ENCODE assay signal across 9 cellular contexts in genomic region chr3:9810846-9811245, GRCh38. TPM values are rescaled to one million over a fixed set of nuclear protein-coding genes. Genes with fewer than 3 reads are reported as not detected.
DNase-seq lines count a peak whose midpoint lies in the region; ATAC-seq and TF ChIP-seq lines count a peak whose summit lies in the region.
"Had no signal": no experiment of that assay in that cellular context is flagged by ENCODE, and none has a peak within 500 bp of the region (broad histone marks: within the 10 kb centered on the region; RNA-seq: fewer than 3 reads in every experiment).

No MANE protein-coding gene starts in this region.

- TF ChIP-seq RAD21 in IMR-90 (IDR thresholded peaks at IDR 0.05; ENCODE audit: low read length) = no peak

- H3K9ac ChIP-seq in IMR-90 (ENCODE audit: low read depth, low read length) = 0 out of 2 replicates have a peak overlapping the region, but pooled peaks have one; percentile 19

- peaks cover 43 to 46% of the 10 kb centered on the region in 2 donors for H3K4me1 Mint-ChIP-seq in natural killer cell treated with Interleukin-12 subunit alpha and Interleukin-12 subunit beta and Interleukin-15 and Interleukin-18, amount 100 ng/mL, for 72 hours (ENCODE audit: low read depth in 2 of 2)

- H3K36me3 ChIP-seq in ACC112 (ENCODE audit: insufficient read depth, low read length) (peaks cover 4% of the 10 kb centered on the region; the same call in 1 of the 2 replicates), IMR-90 (ENCODE audit: control insufficient read depth, insufficient read depth, low read length) (peaks cover 20% of the 10 kb centered on the region)
- H3K36me3 ChIP-seq in effector memory CD4-positive, alpha-beta T cell (ENCODE audit: control insufficient read depth, insufficient read depth, low read length) = peaks cover 20% of the 10 kb centered on the region

- H3K79me1 ChIP-seq in IMR-90 (ENCODE audit: low read depth in 1 of 2, low read length in 2 of 2) = peaks cover 0 to 11% of the 10 kb centered on the region in 2 experiments; a peak in 1 of 4 replicates

- no peaks in the 10 kb centered on the region for H3K9me3 ChIP-seq in IMR-90 (ENCODE audit: control insufficient read depth, insufficient read depth, low read length)
- no peaks in the 10 kb centered on the region for H3K9me3 ChIP-seq in effector memory CD4-positive, alpha-beta T cell (ENCODE audit: control insufficient read depth, low read length)
- H3K9me3 ChIP-seq: mucosa of descending colon had no signal

- H3K27me3 Mint-ChIP-seq in natural killer cell treated with Interleukin-12 subunit alpha and Interleukin-12 subunit beta and Interleukin-15 and Interleukin-18, amount 100 ng/mL, for 72 hours = no peaks in the 10 kb centered on the region

- peaks cover 5% of the 10 kb centered on the region for H3K36me3 Mint-ChIP-seq in natural killer cell treated with Interleukin-12 subunit alpha and Interleukin-12 subunit beta and Interleukin-15 and Interleukin-18, amount 100 ng/mL, for 72 hours

- H3K4me1 ChIP-seq in ACC112 (ENCODE audit: control insufficient read depth, insufficient read depth, low read length, unreplicated experiment) = peaks cover 25% of the 10 kb centered on the region
- H3K4me1 ChIP-seq in IMR-90 (ENCODE audit: control insufficient read depth, insufficient read depth, low read length) = peaks cover 7% of the 10 kb centered on the region
- peaks cover 30% of the 10 kb centered on the region for H3K4me1 ChIP-seq in effector memory CD4-positive, alpha-beta T cell (ENCODE audit: control insufficient read depth, insufficient read depth, low read length, poor library complexity, severe bottlenecking)

- peak overlapping the region; percentile 9 to 49 for H3K27ac Mint-ChIP-seq in natural killer cell treated with Interleukin-12 subunit alpha and Interleukin-12 subunit beta and Interleukin-15 and Interleukin-18, amount 100 ng/mL, for 72 hours

- no peak overlapping the region for H2BK20ac ChIP-seq in IMR-90 (ENCODE audit: low read depth, low read length)

- no peaks in the 10 kb centered on the region for H3K9me3 Mint-ChIP-seq in natural killer cell treated with Interleukin-12 subunit alpha and Interleukin-12 subunit beta and Interleukin-15 and Interleukin-18, amount 100 ng/mL, for 72 hours

- peak overlapping the region; percentile 81 for H3K23ac ChIP-seq in IMR-90 (ENCODE audit: low read depth, low read length)

- intact Hi-C loops in IMR-90 (cut with micrococcal nuclease) = no loop called here

- H3K56ac ChIP-seq in IMR-90 (ENCODE audit: extremely low read depth, insufficient read depth, low read length) = peak overlapping the region; percentile 50; the same call in 1 of the 2 replicates

- 0 out of 2 replicates have a peak overlapping the region, but pooled peaks have one; percentile 32 for H2BK120ac ChIP-seq in IMR-90 (ENCODE audit: low read depth, low read length)

- no peak overlapping the region for H2BK5ac ChIP-seq in IMR-90 (ENCODE audit: low read depth, low read length, poor library complexity, severe bottlenecking)

- H4K8ac ChIP-seq in IMR-90 (ENCODE audit: low read depth in 2 of 2, low read length in 2 of 2) = peak overlapping the region; percentile 72 to 93

- H2AFZ ChIP-seq in ACC112 (ENCODE audit: low read length, unreplicated experiment) (no peak overlapping the region), IMR-90 (replicated peaks; ENCODE audit: low read length, poor library complexity) (peak overlapping the region; percentile 87)

- H2BK15ac ChIP-seq in IMR-90 (ENCODE audit: low read depth, low read length) = no peak overlapping the region

- peak overlapping the region; percentile 59 for H4K5ac ChIP-seq in IMR-90 (ENCODE audit: low read depth, low read length)

- DNase-seq in IMR-90 (no peak), KG1 (lab: John Stamatoyannopoulos, UW) (no peak), hepatic stellate cell (ENCODE audit: low spot score) (no peak), NCI-H1436 (lab: John Stamatoyannopoulos, UW) (no peak)
- DNase-seq in effector memory CD4-positive, alpha-beta T cell = no peak
- peak; percentile 29 for DNase-seq in natural killer cell treated with Interleukin-12 subunit alpha and Interleukin-12 subunit beta and Interleukin-15 and Interleukin-18, amount 100 ng/mL, for 72 hours (ENCODE audit: low spot score)

- H3K14ac ChIP-seq in IMR-90 (replicated peaks; ENCODE audit: low read depth, low read length) = peak overlapping the region; percentile 42; the same call in 1 of the 2 replicates

- H3K79me2 ChIP-seq in ACC112 (ENCODE audit: control insufficient read depth, insufficient read depth, low read length, unreplicated experiment) = no peaks in the 10 kb centered on the region

- CTCF ChIA-PET in IMR-90 (lab: Yijun Ruan, JAX) = no interaction called here

- H2AK5ac ChIP-seq in IMR-90 (ENCODE audit: low read depth, low read length) = peak overlapping the region; percentile 79

- dilution Hi-C loops in IMR-90 (cut with HindIII; ENCODE audit: low sequenced_read_pairs, unreplicated experiment) = no loop called here

- peak overlapping the region; percentile 95 for H2AK9ac ChIP-seq in IMR-90 (replicated peaks; ENCODE audit: low read depth, low read length, poor library complexity)

- POLR2A ChIA-PET in IMR-90 (lab: Charles Lee; ENCODE audit: unreplicated experiment) = no interaction called here

- no peak for TF ChIP-seq POLR2A in IMR-90 (IDR thresholded peaks at IDR 0.05; ENCODE audit: low read depth, low read length)

- ATAC-seq in IMR-90 (ENCODE audit: low read depth) (no peak), GM21381 (IDR thresholded peaks at IDR 0.05; ENCODE audit: unreplicated experiment) (no peak)
- ATAC-seq in natural killer cell treated with Interleukin-12 subunit alpha and Interleukin-12 subunit beta and Interleukin-15 and Interleukin-18, amount 100 ng/mL, for 72 hours = no peak

- peaks cover 4% of the 10 kb centered on the region for H3K9me1 ChIP-seq in IMR-90 (ENCODE audit: insufficient read depth, low read length)

- WGBS in IMR-90 (ENCODE audit: extremely low coverage in 2 of 2, insufficient read length in 1 of 2), 2 experiments = 74% methylated on average over 5 of the region's 10 CpGs; no CpG with 5 or more reads in 1 of the 2 experiments

- peak overlapping the region; percentile 66; the same call in 1 of the 2 replicates for H4K91ac ChIP-seq in IMR-90 (ENCODE audit: insufficient read depth, low read depth, low read length)

- no peaks in the 10 kb centered on the region for H3K27me3 ChIP-seq in ACC112 (ENCODE audit: insufficient read depth, low read length)
- H3K27me3 ChIP-seq in IMR-90 (ENCODE audit: control insufficient read depth, insufficient read depth, low read length) = no peaks in the 10 kb centered on the region
- H3K27me3 ChIP-seq in effector memory CD4-positive, alpha-beta T cell (replicated peaks; ENCODE audit: control insufficient read depth, insufficient read depth, low read length, poor library complexity, severe bottlenecking) = no peaks in the 10 kb centered on the region

- in situ Hi-C loops in IMR-90 (cut with MboI; ENCODE audit: low sequenced_read_pairs) = no loop called here

- TF ChIP-seq CTCF in IMR-90 (conservative IDR thresholded peaks at IDR 0.05; ENCODE audit: low read depth, low read length) = no peak

- no peak overlapping the region for H3K18ac ChIP-seq in IMR-90 (ENCODE audit: low read depth, low read length)

- peak overlapping the region; percentile 75; the same call in 1 of the 2 replicates for H3K4me2 ChIP-seq in IMR-90 (ENCODE audit: low read depth, low read length)

- peaks cover 8% of the 10 kb centered on the region for H4K20me1 ChIP-seq in IMR-90 (ENCODE audit: insufficient read depth, low read length)

- BruUV-seq in IMR-90 (replicated peaks; lab: Mats Ljungman, UMichigan) = no TSS peak

- H3K4me3 Mint-ChIP-seq in natural killer cell treated with Interleukin-12 subunit alpha and Interleukin-12 subunit beta and Interleukin-15 and Interleukin-18, amount 100 ng/mL, for 72 hours = peak overlapping the region; percentile 75

- H3K27ac ChIP-seq in ACC112 (ENCODE audit: low read depth, low read length) = no peak overlapping the region
- no peak overlapping the region for H3K27ac ChIP-seq in IMR-90 (ENCODE audit: insufficient read depth, low read length)
- H3K27ac ChIP-seq in effector memory CD4-positive, alpha-beta T cell (ENCODE audit: insufficient read depth, low read length, poor library complexity, severe bottlenecking) = no peak overlapping the region

- peak overlapping the region; percentile 76 for H3K4me3 ChIP-seq in ACC112 (ENCODE audit: low read depth, low read length)
- no peak overlapping the region for H3K4me3 ChIP-seq in IMR-90 (ENCODE audit: insufficient read depth, low read depth, low read length)
- H3K4me3 ChIP-seq in effector memory CD4-positive, alpha-beta T cell (ENCODE audit: insufficient read depth, low read depth, low read length, poor library complexity, severe bottlenecking) = peak overlapping the region; percentile 82

- peak overlapping the region; percentile 80 for H3K4ac ChIP-seq in IMR-90 (ENCODE audit: low read depth, low read length)

RNA-seq across cellular contexts. Expression of gene TTLL3, which starts 0.8 kb away (rescaled TPM):
- total RNA-seq in IMR-90 (2012; rRNA removed) = 5.8 and 6.8 TPM in 2 replicates
- 37.4 and 43.4 TPM in 2 replicates for polyA plus RNA-seq in IMR-90 (2012; rRNA removed)
- polyA plus RNA-seq in IMR-90 (2012; cell fraction: cytosol; rRNA removed) = 11.2 TPM in 2 replicates
- polyA plus RNA-seq in IMR-90 (2012; cell fraction: nucleus; rRNA removed; ENCODE audit: low replicate concordance) = 411 and 417 TPM in 2 replicates
- 10 to 100 TPM; 50.0 to 91.3 TPM for total RNA-seq in natural killer cell treated with Interleukin-12 subunit alpha and Interleukin-12 subunit beta and Interleukin-15 and Interleukin-18, amount 100 ng/mL, for 72 hours

RNA-seq across cellular contexts. Expression of gene ARPC4, which starts 18.0 kb away (rescaled TPM):
- 383 and 405 TPM in 2 replicates for total RNA-seq in IMR-90 (2012; rRNA removed)
- 160 and 188 TPM in 2 replicates for polyA plus RNA-seq in IMR-90 (2012; rRNA removed)
- 123 and 177 TPM in 2 replicates for polyA plus RNA-seq in IMR-90 (2012; cell fraction: cytosol; rRNA removed)
- polyA plus RNA-seq in IMR-90 (2012; cell fraction: nucleus; rRNA removed; ENCODE audit: low replicate concordance) = 64.3 and 102 TPM in 2 replicates
- total RNA-seq in natural killer cell treated with Interleukin-12 subunit alpha and Interleukin-12 subunit beta and Interleukin-15 and Interleukin-18, amount 100 ng/mL, for 72 hours = 100 to 1,000 TPM; 323 to 381 TPM

RNA-seq across cellular contexts. Expression of gene TADA3, which starts 18.6 kb away (rescaled TPM):
- 69.7 and 83.0 TPM in 2 replicates for total RNA-seq in IMR-90 (2012; rRNA removed)
- 68.0 and 69.7 TPM in 2 replicates for polyA plus RNA-seq in IMR-90 (2012; rRNA removed)
- polyA plus RNA-seq in IMR-90 (2012; cell fraction: cytosol; rRNA removed) = 67.8 and 79.3 TPM in 2 replicates
- 37.7 and 38.4 TPM in 2 replicates for polyA plus RNA-seq in IMR-90 (2012; cell fraction: nucleus; rRNA removed; ENCODE audit: low replicate concordance)
- 10 to 100 TPM; 58.3 to 65.6 TPM for total RNA-seq in natural killer cell treated with Interleukin-12 subunit alpha and Interleukin-12 subunit beta and Interleukin-15 and Interleukin-18, amount 100 ng/mL, for 72 hours

RNA-seq across cellular contexts. Expression of gene RPUSD3, which starts 33.0 kb away (rescaled TPM):
- 30.3 and 30.8 TPM in 2 replicates for total RNA-seq in IMR-90 (2012; rRNA removed)
- 49.4 and 53.0 TPM in 2 replicates for polyA plus RNA-seq in IMR-90 (2012; rRNA removed)
- 28.1 and 48.8 TPM in 2 replicates for polyA plus RNA-seq in IMR-90 (2012; cell fraction: cytosol; rRNA removed)
- 30.5 and 49.8 TPM in 2 replicates for polyA plus RNA-seq in IMR-90 (2012; cell fraction: nucleus; rRNA removed; ENCODE audit: low replicate concordance)
- total RNA-seq in natural killer cell treated with Interleukin-12 subunit alpha and Interleukin-12 subunit beta and Interleukin-15 and Interleukin-18, amount 100 ng/mL, for 72 hours = 10 to 100 TPM; 43.1 to 71.2 TPM

RNA-seq across cellular contexts. Expression of gene CAMK1, which starts 41.1 kb away (rescaled TPM):
- total RNA-seq in IMR-90 (2012; rRNA removed) = 28.9 and 33.3 TPM in 2 replicates
- polyA plus RNA-seq in IMR-90 (2012; rRNA removed) = 36.4 and 41.2 TPM in 2 replicates
- polyA plus RNA-seq in IMR-90 (2012; cell fraction: cytosol; rRNA removed) = 41.3 and 45.9 TPM in 2 replicates
- polyA plus RNA-seq in IMR-90 (2012; cell fraction: nucleus; rRNA removed; ENCODE audit: low replicate concordance) = 22.2 and 41.7 TPM in 2 replicates
- total RNA-seq in natural killer cell treated with Interleukin-12 subunit alpha and Interleukin-12 subunit beta and Interleukin-15 and Interleukin-18, amount 100 ng/mL, for 72 hours = 10 to 100 TPM; 19.8 to 24.4 TPM
